8 cellular contexts compared by ENCODE assay signal in the genomic region with DNA sequence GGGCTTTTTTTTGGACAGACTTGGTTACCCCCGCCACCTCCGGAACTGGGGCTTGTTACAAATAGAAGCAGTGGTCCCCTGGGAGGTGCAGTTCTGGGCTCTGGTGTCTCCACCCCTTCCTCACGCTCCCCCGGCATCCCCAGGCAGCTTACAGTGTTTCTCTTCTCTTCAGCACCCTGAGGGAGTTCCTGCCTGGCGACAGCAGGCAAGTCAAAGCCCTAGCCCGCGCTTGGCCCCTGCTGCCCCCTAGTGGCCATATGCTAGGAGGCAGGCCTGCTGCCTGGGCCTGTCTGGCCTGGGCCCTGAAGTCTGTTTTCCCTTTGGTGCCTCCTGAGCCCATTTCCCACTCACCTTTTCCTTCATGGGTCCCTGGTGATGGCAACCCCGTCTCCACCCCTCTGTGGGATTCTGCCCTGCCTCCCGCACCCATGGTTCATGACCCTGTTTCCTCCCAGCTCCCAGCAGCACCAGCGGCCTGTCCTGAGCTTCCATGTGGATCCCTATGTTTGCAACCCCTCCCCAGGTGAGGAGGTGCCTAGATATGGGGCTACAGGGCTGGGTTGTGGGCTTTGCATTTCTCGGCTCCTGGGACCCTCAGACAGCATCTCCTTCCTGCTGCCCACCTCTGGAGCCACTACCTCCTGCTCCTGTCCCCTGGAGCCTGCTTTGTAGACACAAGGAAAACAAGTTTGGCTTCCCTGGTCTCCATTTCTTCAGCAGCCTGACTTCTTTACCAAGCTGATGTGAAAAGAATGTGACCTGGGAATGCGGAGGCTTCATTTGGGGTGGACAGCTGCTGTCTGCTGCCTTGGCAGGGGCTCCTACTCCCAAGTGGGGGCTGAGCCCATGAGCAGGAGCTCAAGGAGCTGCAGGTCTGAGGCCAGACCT. TPM values are rescaled to one million over a fixed set of nuclear protein-coding genes. Genes with fewer than 3 reads are reported as not detected.
A peak's percentile ranks its signal among the peaks of the same experiment; 100 is the strongest.
DNase-seq lines count a peak whose midpoint lies in the region; ATAC-seq and TF ChIP-seq lines count a peak whose summit lies in the region.

No MANE protein-coding gene starts in this region.

- peaks cover 41% of the 10 kb centered on the region for H3K4me1 ChIP-seq in CD4-positive, alpha-beta memory T cell (ENCODE audit: insufficient read depth, low read length)
- H3K4me1 ChIP-seq in lung (ENCODE audit: control insufficient read depth in 2 of 2, insufficient read depth in 2 of 2, low read length in 2 of 2), result peaks cover 0 to 15% of the 10 kb centered on the region in 2 donors

- H3K27ac ChIP-seq in CD4-positive, alpha-beta memory T cell (ENCODE audit: low read depth, low read length), result peak overlapping the region; percentile 11
- H3K27ac ChIP-seq in lung (ENCODE audit: low read depth in 1 of 2, low read length in 1 of 2), result peak overlapping the region; percentile 9 to 50

- H3K9me3 Mint-ChIP-seq in CD4-positive, alpha-beta memory T cell, result peaks cover 0 to 2% (median 0%) of the 10 kb centered on the region in 8 donors

- peak; percentile 84 to 89 (median 86) for DNase-seq in CD4-positive, alpha-beta memory T cell
- DNase-seq in NCI-H774 (lab: John Stamatoyannopoulos, UW) (peak; percentile 80), dermis microvascular lymphatic vessel endothelial cell (ENCODE audit: low read depth in 2 of 2) (peak; percentile 63 to 87), lung (ENCODE audit: low spot score) (peak; percentile 93)
- DNase-seq in activated CD4-positive, alpha-beta T cell treated with anti-CD3 and anti-CD28 coated beads, Interleukin-2, amount 50 U/mL, for 4 hours, result peak; percentile 89 to 92
- peak; percentile 83 for DNase-seq in stimulated activated CD8-positive, alpha-beta memory T cell treated with anti-CD3 and anti-CD28 coated beads, Interleukin-12 subunit alpha, Interleukin-12 subunit beta, amount 100 ng/mL, for 1 hour (ENCODE audit: low read depth)

- H3K27me3 Mint-ChIP-seq in CD4-positive, alpha-beta memory T cell, result peaks cover 5 to 8% of the 10 kb centered on the region in 2 donors

- H3K4me3 ChIP-seq in CD4-positive, alpha-beta memory T cell (ENCODE audit: low read length in 2 of 2), result no peak overlapping the region
- H3K4me3 ChIP-seq in lung, result no peak overlapping the region

- peaks cover 32% of the 10 kb centered on the region for H3K36me3 ChIP-seq in CD4-positive, alpha-beta memory T cell (ENCODE audit: insufficient read depth, low read length)
- H3K36me3 ChIP-seq in lung (ENCODE audit: control insufficient read depth in 2 of 2, insufficient read depth in 2 of 2, low read length in 2 of 2), result peaks cover 25 to 36% of the 10 kb centered on the region in 2 donors

- ATAC-seq in GM19438 (IDR thresholded peaks at IDR 0.05; ENCODE audit: low read depth, unreplicated experiment) (peak; percentile 52), HG03571 (IDR thresholded peaks at IDR 0.05; ENCODE audit: unreplicated experiment) (peak; percentile 40), lung (ENCODE audit: insufficient read depth, low FRiP score) (peak; percentile 88)

- H3K9me3 ChIP-seq in CD4-positive, alpha-beta memory T cell (ENCODE audit: control insufficient read depth in 1 of 2, low read length in 2 of 2), result no peaks in the 10 kb centered on the region
- peaks cover 0 to 3% of the 10 kb centered on the region in 2 donors for H3K9me3 ChIP-seq in lung (ENCODE audit: control insufficient read depth in 2 of 2, insufficient read depth in 1 of 2, low read length in 1 of 2)

- intact Hi-C loops in CD4-positive, alpha-beta memory T cell (cut with micrococcal nuclease), result loop anchor here (1.0 to 5.0 kb wide), 5 partner anchors 10 to 551 kb away; a partner anchor contains a TSS

- peak; percentile 95 for TF ChIP-seq CTCF in lung (IDR thresholded peaks at IDR 0.05; ENCODE audit: control extremely low read depth, extremely low read depth)

- H3K27me3 ChIP-seq in CD4-positive, alpha-beta memory T cell (ENCODE audit: insufficient read depth, low read length), result peaks cover 6% of the 10 kb centered on the region
- no peaks in the 10 kb centered on the region for H3K27me3 ChIP-seq in lung (ENCODE audit: control insufficient read depth, insufficient read depth)

- peak overlapping the region; percentile 72 to 92 (median 80) for H3K4me3 Mint-ChIP-seq in CD4-positive, alpha-beta memory T cell

- peaks cover 23 to 42% of the 10 kb centered on the region in 2 donors for H3K36me3 Mint-ChIP-seq in CD4-positive, alpha-beta memory T cell

- CTCF ChIA-PET in CD4-positive, alpha-beta memory T cell (lab: Charles Lee; ENCODE audit: partially characterized antibody), result interaction anchor here (0.6 to 5.0 kb wide), 24 partner anchors 9 to 717 kb away, joined by 3 to 43 read pairs (median 4); a partner anchor contains a TSS

- peaks cover 19 to 51% (median 32%) of the 10 kb centered on the region in 4 donors for H3K4me1 Mint-ChIP-seq in CD4-positive, alpha-beta memory T cell

- 25% methylated on average over 12 of the region's 12 CpGs for WGBS in lung, 2 donors

- POLR2A ChIA-PET in CD4-positive, alpha-beta memory T cell (lab: Charles Lee; ENCODE audit: partially characterized antibody), result interaction anchor here (0.8 to 7.1 kb wide), 6 partner anchors 9 to 81 kb away, joined by 3 to 66 read pairs (median 3); a partner anchor contains a TSS

- peak overlapping the region in 6 of 7 donors; percentile 18 to 87 (median 76) for H3K27ac Mint-ChIP-seq in CD4-positive, alpha-beta memory T cell

RNA-seq across cellular contexts. Expression of a gene that starts 2.2 kb away (rescaled TPM):
- under 1 TPM; 0.33 to 0.70 TPM for total RNA-seq in CD4-positive, alpha-beta memory T cell
- under 1 TPM; 0.32 to 0.95 TPM for polyA plus RNA-seq in CD4-positive, alpha-beta memory T cell
- total RNA-seq in dermis microvascular lymphatic vessel endothelial cell (under 0.01 TPM in 2 replicates), lung (10 to 100 TPM in 1 of 2 donors, 1 to 10 TPM in 1; 3.4 to 20.3 TPM)
- polyA plus RNA-seq in lung, result 10 to 100 TPM in 1 of 2 donors, 1 to 10 TPM in 1; 4.1 to 14.2 TPM

RNA-seq across cellular contexts. Expression of a gene that starts 9.1 kb away (rescaled TPM):
- total RNA-seq in CD4-positive, alpha-beta memory T cell, result 100 to 1,000 TPM; 247 to 271 TPM
- polyA plus RNA-seq in CD4-positive, alpha-beta memory T cell, result 100 to 1,000 TPM; 616 to 730 TPM
- total RNA-seq in dermis microvascular lymphatic vessel endothelial cell, result 634 and 667 TPM in 2 replicates
- 100 to 1,000 TPM; 213 to 721 TPM for total RNA-seq in lung
- polyA plus RNA-seq in lung, result 1,000 to 10,000 TPM in 1 of 2 donors, 100 to 1,000 TPM in 1; 981 to 1,077 TPM

RNA-seq across cellular contexts. Expression of a gene that starts 57.9 kb away (rescaled TPM):
- total RNA-seq in CD4-positive, alpha-beta memory T cell, result 100 to 1,000 TPM; 147 to 155 TPM
- polyA plus RNA-seq in CD4-positive, alpha-beta memory T cell, result 10 to 100 TPM; 58.3 to 73.6 TPM
- total RNA-seq in dermis microvascular lymphatic vessel endothelial cell (33.4 and 47.5 TPM in 2 replicates), lung (100 to 1,000 TPM; 108 to 169 TPM)
- polyA plus RNA-seq in lung, result 100 to 1,000 TPM in 1 of 2 donors, 10 to 100 TPM in 1; 70.6 to 109 TPM
